ENCODE assay signal across 1 cellular context in genomic region chr3:100260685-100261480, GRCh38.
A peak's percentile ranks its signal among the peaks of the same experiment; 100 is the strongest.
TF ChIP-seq lines count a peak whose summit lies in the region.

Gene TBC1D23, plus strand, starts transcription at chr3:100260992. Its CDS starts 27 bp downstream, at chr3:100261019.

TF ChIP-seq in GM12878, 131 proteins besides CTCF, POLR2A, EP300 and RAD21 (continued from another document):
- TF ChIP-seq CBX3 (IDR thresholded peaks at IDR 0.05; ENCODE audit: borderline replicate concordance, low read depth) (no peak), E2F8 (IDR thresholded peaks at IDR 0.05; ENCODE audit: low read depth, partially characterized antibody) (no peak), ZBTB4 (CRISPR knock-in tag; IDR thresholded peaks at IDR 0.05) (no peak), CHD2 (IDR thresholded peaks at IDR 0.05; ENCODE audit: borderline replicate concordance, low read depth, low read length) (no peak), ZNF592 (IDR thresholded peaks at IDR 0.05) (no peak), BRCA1 (IDR thresholded peaks at IDR 0.05; ENCODE audit: low read depth, low read length) (0 out of 2 replicates have a peak, but pooled peaks have one; percentile 12), MEF2B (IDR thresholded peaks at IDR 0.05; ENCODE audit: partially characterized antibody, poor library complexity, severe bottlenecking) (no peak), PKNOX1 (IDR thresholded peaks at IDR 0.05) (peak; percentile 80), CREM (IDR thresholded peaks at IDR 0.05; ENCODE audit: low read depth) (peak; percentile 96), NR2F1 (conservative IDR thresholded peaks at IDR 0.05) (no peak), CUX1 (IDR thresholded peaks at IDR 0.05; ENCODE audit: insufficient replicate concordance, low read depth, low read length) (no peak), ATF7 (IDR thresholded peaks at IDR 0.05; ENCODE audit: low read depth) (peak; percentile 78), ATF3 (IDR thresholded peaks at IDR 0.05; ENCODE audit: borderline replicate concordance, extremely low read depth, low read depth, low read length) (peak; percentile 50; the same call in 1 of the 2 replicates), E2F4 (IDR thresholded peaks at IDR 0.05; ENCODE audit: low read depth, low read length) (no peak), SKIL (IDR thresholded peaks at IDR 0.05; ENCODE audit: low read depth, poor library complexity, severe bottlenecking) (peak; percentile 8), NR2C2 (IDR thresholded peaks at IDR 0.05; ENCODE audit: borderline replicate concordance, control insufficient read depth, insufficient read length, low read depth) (no peak), EZH2 (IDR thresholded peaks at IDR 0.05; ENCODE audit: borderline replicate concordance, control insufficient read depth, low read depth, low read length) (no peak), RAD51 (IDR thresholded peaks at IDR 0.05) (no peak), SREBF2 (IDR thresholded peaks at IDR 0.05; ENCODE audit: low read length) (no peak), RELB (IDR thresholded peaks at IDR 0.05; ENCODE audit: low read depth) (peak; percentile 90), ZNF622 (IDR thresholded peaks at IDR 0.05) (no peak), TARDBP (IDR thresholded peaks at IDR 0.05; ENCODE audit: borderline replicate concordance) (peak; percentile 82), MYB (IDR thresholded peaks at IDR 0.05; ENCODE audit: borderline replicate concordance, low read depth, low read length) (no peak), ZBTB33 (IDR thresholded peaks at IDR 0.05) (no peak)
TF ChIP-seq in GM12878: peak in this region for 45.
